In the genomic region with DNA sequence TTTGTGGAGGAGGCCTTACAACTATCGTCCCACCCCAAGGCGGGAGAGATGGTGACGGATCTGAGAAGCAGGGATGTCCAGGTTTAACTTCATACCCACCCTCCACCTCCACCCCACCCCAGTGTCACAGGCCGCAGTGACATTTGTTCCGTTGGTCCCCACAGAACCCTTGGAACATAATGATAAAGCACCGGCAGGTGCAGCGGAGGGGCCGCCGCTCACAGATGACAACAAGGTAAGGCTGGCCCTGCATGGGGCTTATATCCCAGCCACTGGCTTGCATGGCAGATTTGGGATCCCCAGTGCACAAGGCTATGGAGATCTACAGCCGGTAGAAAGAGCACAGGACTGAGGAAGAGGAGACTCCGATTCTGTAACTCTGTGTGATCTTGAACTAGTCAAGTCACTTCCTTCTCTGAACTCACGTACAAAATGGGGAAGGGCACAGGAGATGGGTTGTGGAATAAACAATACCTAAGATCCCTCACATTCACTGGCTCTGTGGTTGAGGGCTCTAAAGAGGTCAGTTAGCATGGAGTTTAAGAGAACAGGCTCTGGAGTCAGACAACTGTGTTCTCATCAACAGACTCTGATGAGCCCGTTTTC, we compare ENCODE assay signal across 8 cellular contexts. TPM values are rescaled to one million over a fixed set of nuclear protein-coding genes. Genes with fewer than 3 reads are reported as not detected.
A peak's percentile ranks its signal among the peaks of the same experiment; 100 is the strongest.
DNase-seq lines count a peak whose midpoint lies in the region; ATAC-seq and TF ChIP-seq lines count a peak whose summit lies in the region.

No MANE protein-coding gene starts in this region.

- peaks cover 25% of the 10 kb centered on the region for H3K4me1 Mint-ChIP-seq in CD4-positive, alpha-beta T cell (ENCODE audit: low read depth)
- H3K4me1 Mint-ChIP-seq in IgD-negative memory B cell = peaks cover 10 to 21% (median 18%) of the 10 kb centered on the region in 3 donors

- H3K36me3 ChIP-seq in ascending aorta (peaks cover 15 to 29% of the 10 kb centered on the region in 2 donors), left lung (peaks cover 0 to 41% of the 10 kb centered on the region in 2 donors), tibial artery (peaks cover 30 to 35% (median 32%) of the 10 kb centered on the region in 3 donors)

- H3K4me3 Mint-ChIP-seq in CD4-positive, alpha-beta T cell = peak overlapping the region; percentile 98
- H3K4me3 Mint-ChIP-seq in IgD-negative memory B cell = peak overlapping the region; percentile 81 to 98 (median 94)

- peak overlapping the region; percentile 8 for H3K27ac ChIP-seq in CD4-positive, alpha-beta T cell (ENCODE audit: low read depth, low read length)
- H3K27ac ChIP-seq in ascending aorta = peak overlapping the region; percentile 94
- peak overlapping the region; percentile 88 to 99 for H3K27ac ChIP-seq in left lung
- peak overlapping the region; percentile 83 to 93 for H3K27ac ChIP-seq in tibial artery

- ATAC-seq in CD4-positive, alpha-beta T cell (ENCODE audit: poor library complexity) = peak; percentile 3
- ATAC-seq in left lung (peak; percentile 6), GM21515 (IDR thresholded peaks at IDR 0.05; ENCODE audit: unreplicated experiment) (no peak)

- peaks cover 4% of the 10 kb centered on the region in 2 donors for H3K4me1 ChIP-seq in ascending aorta
- peaks cover 7 to 24% of the 10 kb centered on the region in 2 donors for H3K4me1 ChIP-seq in left lung
- H3K4me1 ChIP-seq in tibial artery = peaks cover 0 to 22% (median 11%) of the 10 kb centered on the region in 4 donors

- DNase-seq in CD4-positive, alpha-beta T cell = peak in 2 of 10 experiments; percentile 1
- DNase-seq in ascending aorta (ENCODE audit: low spot score in 2 of 2) = no peak
- no peak for DNase-seq in left lung
- no peak for DNase-seq in tibial artery
- DNase-seq in NCI-H2029 treated with DMSO at 0.1 percent for 48 hours (lab: John Stamatoyannopoulos, UW) = no peak
- no peak for DNase-seq in stimulated activated CD4-positive, alpha-beta T cell treated with anti-CD3 and anti-CD28 coated beads, Interleukin-1b, Interleukin-23, amount 100 ng/mL, for 48 hours

- no peaks in the 10 kb centered on the region for H3K9me3 ChIP-seq in CD4-positive, alpha-beta T cell (ENCODE audit: control insufficient read depth, low read length)
- H3K9me3 ChIP-seq in ascending aorta (no peaks in the 10 kb centered on the region), left lung (no peaks in the 10 kb centered on the region), tibial artery (no peaks in the 10 kb centered on the region)

- peak overlapping the region; percentile 79 to 89 for H3K4me3 ChIP-seq in ascending aorta
- H3K4me3 ChIP-seq in left lung = peak overlapping the region; percentile 79 to 89
- peak overlapping the region; percentile 73 to 88 for H3K4me3 ChIP-seq in tibial artery

- CTCF ChIA-PET in CD4-positive, alpha-beta T cell (lab: Charles Lee) = no interaction called here

- no peaks in the 10 kb centered on the region for H3K27me3 Mint-ChIP-seq in CD4-positive, alpha-beta T cell
- H3K27me3 Mint-ChIP-seq in IgD-negative memory B cell = peaks cover 1% of the 10 kb centered on the region

- intact Hi-C loops in CD4-positive, alpha-beta T cell (cut with DNase I, micrococcal nuclease) = loop anchor here in 1 of 2 experiments (2.0 to 10.0 kb wide), 4 partner anchors 20 to 892 kb away; partner anchors contain the start of genes NCOA5, TP53RK, UBE2C and ZNF335
- intact Hi-C loops in ascending aorta (cut with DNase I) = loop anchor here (5.0 kb wide), 2 partner anchors 180 to 295 kb away; partner anchors contain the start of genes NCOA5 and ZNF335
- intact Hi-C loops in left lung (cut with DNase I) = no loop called here
- intact Hi-C loops in tibial artery (cut with DNase I; ENCODE audit: low total_unique reads) = loop anchor here (10.0 kb wide), 1 partner anchor 92 kb away; the partner anchor contains the start of genes SPATA25 and ZSWIM1

- no peaks in the 10 kb centered on the region for H3K27me3 ChIP-seq in CD4-positive, alpha-beta T cell (ENCODE audit: control insufficient read depth, insufficient read depth, low read length)
- H3K27me3 ChIP-seq in ascending aorta (no peaks in the 10 kb centered on the region), left lung (no peaks in the 10 kb centered on the region), tibial artery (no peaks in the 10 kb centered on the region)

- peak overlapping the region; percentile 91 for H3K27ac Mint-ChIP-seq in CD4-positive, alpha-beta T cell
- H3K27ac Mint-ChIP-seq in IgD-negative memory B cell = peak overlapping the region; percentile 75 to 98 (median 93)

- no peaks in the 10 kb centered on the region for H3K9me3 Mint-ChIP-seq in CD4-positive, alpha-beta T cell
- no peaks in the 10 kb centered on the region for H3K9me3 Mint-ChIP-seq in IgD-negative memory B cell

- no peak for TF ChIP-seq CTCF in CD4-positive, alpha-beta T cell (IDR thresholded peaks at IDR 0.05)
- TF ChIP-seq CTCF in ascending aorta (IDR thresholded peaks at IDR 0.05) (no peak), left lung (IDR thresholded peaks at IDR 0.05) (no peak), tibial artery (IDR thresholded peaks at IDR 0.05) (no peak)

- H3K36me3 Mint-ChIP-seq in CD4-positive, alpha-beta T cell (ENCODE audit: low read depth) = peaks cover 53% of the 10 kb centered on the region
- peaks cover 4% of the 10 kb centered on the region for H3K36me3 Mint-ChIP-seq in IgD-negative memory B cell

- POLR2A ChIA-PET in CD4-positive, alpha-beta T cell (lab: Charles Lee) = interaction anchor here (0.6 to 1.8 kb wide), 5 partner anchors 52 to 429 kb away, joined by 3 to 9 read pairs (median 3); partner anchors contain the start of genes PCIF1, PIGT, SYS1 and ZNF335

RNA-seq across cellular contexts. Expression of gene DNTTIP1, which starts 0.9 kb away (rescaled TPM):
- total RNA-seq in CD4-positive, alpha-beta T cell = 10 to 100 TPM in 1 of 2 experiments, 1 to 10 TPM in 1; 9.3 to 10.4 TPM
- 39.7 TPM for polyA plus RNA-seq in IgD-negative memory B cell
- total RNA-seq in ascending aorta = 4.6 TPM
- total RNA-seq in left lung = 10 to 100 TPM; 22.6 to 38.5 TPM

RNA-seq across cellular contexts. Expression of gene WFDC3, which starts 0.9 kb away (rescaled TPM):
- total RNA-seq in CD4-positive, alpha-beta T cell = not detected
- not detected for polyA plus RNA-seq in IgD-negative memory B cell
- total RNA-seq in ascending aorta (not detected), left lung (1 to 10 TPM; 5.2 to 5.7 TPM)

RNA-seq across cellular contexts. Expression of gene UBE2C, which starts 19.8 kb away (rescaled TPM):
- total RNA-seq in CD4-positive, alpha-beta T cell = under 1 TPM; 0.52 to 0.64 TPM
- polyA plus RNA-seq in IgD-negative memory B cell = 0.46 TPM
- total RNA-seq in ascending aorta (not detected), left lung (10 to 100 TPM in 1 of 2 donors, 1 to 10 TPM in 1; 5.9 to 17.1 TPM)

RNA-seq across cellular contexts. Expression of gene TNNC2, which starts 34.5 kb away (rescaled TPM):
- 1 to 10 TPM; 1.2 to 1.5 TPM for total RNA-seq in CD4-positive, alpha-beta T cell
- 3.2 TPM for polyA plus RNA-seq in IgD-negative memory B cell
- not detected for total RNA-seq in ascending aorta
- under 1 TPM; 0.42 to 0.61 TPM for total RNA-seq in left lung

RNA-seq across cellular contexts. Expression of gene SNX21, which starts 41.0 kb away (rescaled TPM):
- under 1 TPM; 0.36 to 0.89 TPM for total RNA-seq in CD4-positive, alpha-beta T cell
- polyA plus RNA-seq in IgD-negative memory B cell = 2.4 TPM
- total RNA-seq in ascending aorta = 182 TPM
- 10 to 100 TPM; 23.9 to 26.3 TPM for total RNA-seq in left lung

Comparison
In these comparisons a context has a peak if more than half of its experiments do, and no peak if none do; other contexts are left out.
1. H3K27ac ChIP-seq: peak in every context shown above with its lines; median percentile 94 in ascending aorta; 94 in left lung; 88 in tibial artery; 8 in CD4-positive, alpha-beta T cell.
2. intact Hi-C loops: an anchor here in ascending aorta (5.0 kb wide) and tibial artery (10.0 kb wide); none called in left lung.